In the genomic region with DNA sequence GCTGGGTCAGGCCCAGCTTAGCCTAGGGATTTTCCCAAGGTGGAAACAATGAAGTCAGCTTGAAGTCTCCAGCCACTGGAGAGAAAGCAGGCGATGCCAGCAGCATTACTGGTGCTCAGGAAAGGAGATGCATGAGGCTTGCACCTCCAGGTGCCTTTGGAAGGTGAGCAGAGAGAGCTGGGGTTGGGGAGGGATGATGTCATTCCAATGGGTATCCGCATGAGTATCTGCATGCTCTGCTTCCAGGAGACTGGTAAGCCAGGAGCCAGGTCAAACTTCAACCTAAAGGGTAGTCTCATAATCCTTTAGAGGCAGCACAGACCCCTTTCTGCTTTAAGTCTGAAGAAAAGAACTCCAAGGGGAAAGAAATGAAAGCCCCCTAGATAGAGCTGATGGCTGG, we compare ENCODE assay signal across 21 cellular contexts.
DNase-seq lines count a peak whose midpoint lies in the region; ATAC-seq and TF ChIP-seq lines count a peak whose summit lies in the region.
"Had no signal": no experiment of that assay in that cellular context is flagged by ENCODE, and none has a peak within 500 bp of the region (broad histone marks: within the 10 kb centered on the region; RNA-seq: fewer than 3 reads in every experiment).

No MANE protein-coding gene starts in this region.

- H3K27me3 Mint-ChIP-seq in activated CD8-positive, alpha-beta T cell treated with anti-CD3 and anti-CD28 coated beads for 36 hours: no peaks in the 10 kb centered on the region
- no peaks in the 10 kb centered on the region for H3K27me3 Mint-ChIP-seq in activated CD8-positive, alpha-beta T cell treated with anti-CD3 and anti-CD28 coated beads, Interleukin-2, amount 10 ng/mL, durations not matched to agents 7 days and 5 days (ENCODE audit: low read depth)
- no peaks in the 10 kb centered on the region for H3K27me3 Mint-ChIP-seq in stimulated activated naive CD8-positive, alpha-beta T cell treated with anti-CD3 and anti-CD28 coated beads, Interleukin-15, amount 100 ng/mL, for 72 hours
- H3K27me3 Mint-ChIP-seq: IgD-negative memory B cell had no signal

- peaks cover 14% of the 10 kb centered on the region for H3K36me3 Mint-ChIP-seq in activated CD8-positive, alpha-beta T cell treated with anti-CD3 and anti-CD28 coated beads for 36 hours (ENCODE audit: low read depth)
- H3K36me3 Mint-ChIP-seq in activated CD8-positive, alpha-beta T cell treated with anti-CD3 and anti-CD28 coated beads, Interleukin-2, amount 10 ng/mL, durations not matched to agents 7 days and 5 days (ENCODE audit: low read depth): peaks cover 37% of the 10 kb centered on the region

- ATAC-seq in activated CD8-positive, alpha-beta T cell treated with anti-CD3 and anti-CD28 coated beads for 36 hours: no peak
- ATAC-seq in activated CD8-positive, alpha-beta T cell treated with anti-CD3 and anti-CD28 coated beads, Interleukin-2, amount 10 ng/mL, durations not matched to agents 7 days and 5 days: no peak
- no peak for ATAC-seq in stimulated activated naive CD8-positive, alpha-beta T cell treated with anti-CD3 and anti-CD28 coated beads, Interleukin-15, amount 100 ng/mL, for 72 hours
- ATAC-seq in stimulated activated naive CD8-positive, alpha-beta T cell treated with anti-CD3 and anti-CD28 coated beads, Interleukin-15, Interleukin-2, amounts not matched to agents 100 U/mL and 50 U/mL, for 24 hours: no peak
- no peak for ATAC-seq in HG03342 (IDR thresholded peaks at IDR 0.05; ENCODE audit: unreplicated experiment)
- ATAC-seq: HCT116 had no signal

- H3K9me3 Mint-ChIP-seq in activated CD8-positive, alpha-beta T cell treated with anti-CD3 and anti-CD28 coated beads for 36 hours: no peaks in the 10 kb centered on the region
- no peaks in the 10 kb centered on the region for H3K9me3 Mint-ChIP-seq in activated CD8-positive, alpha-beta T cell treated with anti-CD3 and anti-CD28 coated beads, Interleukin-2, amount 10 ng/mL, durations not matched to agents 7 days and 5 days (ENCODE audit: insufficient read depth)
- no peaks in the 10 kb centered on the region for H3K9me3 Mint-ChIP-seq in stimulated activated naive CD8-positive, alpha-beta T cell treated with anti-CD3 and anti-CD28 coated beads, Interleukin-15, amount 100 ng/mL, for 72 hours
- H3K9me3 Mint-ChIP-seq: IgD-negative memory B cell had no signal

- DNase-seq in activated CD8-positive, alpha-beta T cell treated with anti-CD3 and anti-CD28 coated beads for 36 hours: no peak
- no peak for DNase-seq in activated CD8-positive, alpha-beta T cell treated with anti-CD3 and anti-CD28 coated beads, Interleukin-2, amount 10 ng/mL, durations not matched to agents 7 days and 5 days
- no peak for DNase-seq in stimulated activated naive CD8-positive, alpha-beta T cell treated with anti-CD3 and anti-CD28 coated beads, Interleukin-15, amount 100 ng/mL, for 72 hours
- DNase-seq in stimulated activated naive CD8-positive, alpha-beta T cell treated with anti-CD3 and anti-CD28 coated beads, Interleukin-15, Interleukin-2, amounts not matched to agents 100 U/mL and 50 U/mL, for 24 hours: no peak
- DNase-seq in kidney tubule cell (ENCODE audit: low spot score): peak; percentile 27
- DNase-seq in NCI-H2171 treated with DMSO at 0.1 percent for 48 hours (lab: John Stamatoyannopoulos, UW): no peak
- DNase-seq in SHP77 (lab: John Stamatoyannopoulos, UW): no peak
- DNase-seq: AML-193, C1 segment of cervical spinal cord, DMS53, GDM1, MV-4-11, NCI-H1105 treated with DMSO at 0.1 percent for 48 hours, NCI-H2029 treated with DMSO at 0.1 percent for 48 hours, NCI-H2171, NCI-H524 treated with DMSO at 0.1 percent for 48 hours, NCI-H82, Peyer's patch had no signal

- no peak overlapping the region for H3K4me3 Mint-ChIP-seq in activated CD8-positive, alpha-beta T cell treated with anti-CD3 and anti-CD28 coated beads for 36 hours
- H3K4me3 Mint-ChIP-seq in activated CD8-positive, alpha-beta T cell treated with anti-CD3 and anti-CD28 coated beads, Interleukin-2, amount 10 ng/mL, durations not matched to agents 7 days and 5 days: no peak overlapping the region
- no peak overlapping the region for H3K4me3 Mint-ChIP-seq in stimulated activated naive CD8-positive, alpha-beta T cell treated with anti-CD3 and anti-CD28 coated beads, Interleukin-15, amount 100 ng/mL, for 72 hours
- H3K4me3 Mint-ChIP-seq: IgD-negative memory B cell had no signal

- TF ChIP-seq CTCF in activated CD8-positive, alpha-beta T cell treated with anti-CD3 and anti-CD28 coated beads for 36 hours (IDR thresholded peaks at IDR 0.05): no peak

- H3K27ac Mint-ChIP-seq in activated CD8-positive, alpha-beta T cell treated with anti-CD3 and anti-CD28 coated beads for 36 hours: peak overlapping the region; percentile 7
- H3K27ac Mint-ChIP-seq in activated CD8-positive, alpha-beta T cell treated with anti-CD3 and anti-CD28 coated beads, Interleukin-2, amount 10 ng/mL, durations not matched to agents 7 days and 5 days: no peak overlapping the region
- peak overlapping the region; percentile 10 to 48 for H3K27ac Mint-ChIP-seq in stimulated activated naive CD8-positive, alpha-beta T cell treated with anti-CD3 and anti-CD28 coated beads, Interleukin-15, amount 100 ng/mL, for 72 hours
- H3K27ac Mint-ChIP-seq: IgD-negative memory B cell had no signal

- H3K4me1 Mint-ChIP-seq in activated CD8-positive, alpha-beta T cell treated with anti-CD3 and anti-CD28 coated beads for 36 hours (ENCODE audit: low read depth): no peaks in the 10 kb centered on the region
- H3K4me1 Mint-ChIP-seq in activated CD8-positive, alpha-beta T cell treated with anti-CD3 and anti-CD28 coated beads, Interleukin-2, amount 10 ng/mL, durations not matched to agents 7 days and 5 days (ENCODE audit: low read depth): no peaks in the 10 kb centered on the region
- H3K4me1 Mint-ChIP-seq in stimulated activated naive CD8-positive, alpha-beta T cell treated with anti-CD3 and anti-CD28 coated beads, Interleukin-15, amount 100 ng/mL, for 72 hours: peaks cover 8% of the 10 kb centered on the region
- H3K4me1 Mint-ChIP-seq: IgD-negative memory B cell had no signal

- CTCF ChIA-PET in activated CD8-positive, alpha-beta T cell treated with anti-CD3 and anti-CD28 coated beads for 36 hours (lab: Charles Lee): interaction anchor here (1.2 to 1.8 kb wide), 3 partner anchors 11 to 96 kb away, joined by 4 to 13 read pairs (median 7); no protein-coding TSS in a partner anchor
- CTCF ChIA-PET in activated CD8-positive, alpha-beta T cell treated with anti-CD3 and anti-CD28 coated beads, Interleukin-2, amount 10 ng/mL, durations not matched to agents 7 days and 5 days (lab: Charles Lee): interaction anchor here (1.2 to 5.0 kb wide), 3 partner anchors 11 to 97 kb away, joined by 3 to 24 read pairs (median 3); no protein-coding TSS in a partner anchor

- POLR2A ChIA-PET in activated CD8-positive, alpha-beta T cell treated with anti-CD3 and anti-CD28 coated beads for 36 hours (lab: Charles Lee): interaction anchor here (1.3 to 1.4 kb wide), 2 partner anchors 12 to 19 kb away, joined by 4 read pairs; no protein-coding TSS in a partner anchor
- POLR2A ChIA-PET in activated CD8-positive, alpha-beta T cell treated with anti-CD3 and anti-CD28 coated beads, Interleukin-2, amount 10 ng/mL, durations not matched to agents 7 days and 5 days (lab: Charles Lee): no interaction called here

- intact Hi-C loops in activated CD8-positive, alpha-beta T cell treated with anti-CD3 and anti-CD28 coated beads for 36 hours (cut with micrococcal nuclease): loop anchor here (5.0 kb wide), 1 partner anchor 111 kb away; no protein-coding TSS in a partner anchor
